14 cellular contexts compared by ENCODE assay signal in genomic region chr21:38795475-38795874, GRCh38.
"Had no signal": no experiment of that assay in that cellular context is flagged by ENCODE, and none has a peak within 500 bp of the region (broad histone marks: within the 10 kb centered on the region; RNA-seq: fewer than 3 reads in every experiment).

No MANE protein-coding gene starts in this region.

- H3K4me3 ChIP-seq: esophagus muscularis mucosa, heart right ventricle, sigmoid colon, spleen, thyroid gland had no signal

- H2AFZ ChIP-seq: parathyroid adenoma had no signal

- H3K79me2 ChIP-seq: parathyroid adenoma had no signal

- H3K9ac ChIP-seq: parathyroid adenoma had no signal

- H3K4me1 ChIP-seq: esophagus muscularis mucosa, parathyroid adenoma, sigmoid colon, spleen, thyroid gland had no signal

- ATAC-seq: heart right ventricle, natural killer cell had no signal

- H3K36me3 ChIP-seq: esophagus muscularis mucosa, heart right ventricle, sigmoid colon, spleen, thyroid gland had no signal

- H3K9me3 ChIP-seq: esophagus muscularis mucosa, thyroid gland had no signal

- DNase-seq: activated CD4-positive, alpha-beta T cell treated with anti-CD3 and anti-CD28 coated beads, Interleukin-2, amount 50 U/mL, for 48 hours; activated gamma-delta T cell treated with Interleukin-2 at 50 U/mL for 16 hours; cerebellar nuclear complex; effector memory CD4-positive, alpha-beta T cell; heart right ventricle; mesendoderm; natural killer cell; sigmoid colon; spleen; stimulated activated CD8-positive, alpha-beta memory T cell treated with anti-CD3 and anti-CD28 coated beads, Interleukin-4, amount 100 ng/mL, for 48 hours; stimulated activated naive CD4-positive, alpha-beta T cell treated with Interleukin-2 at 50 U/mL for 16 hours had no signal

- H3K27me3 ChIP-seq: esophagus muscularis mucosa, heart right ventricle, sigmoid colon, spleen, thyroid gland had no signal

- H3K27ac ChIP-seq: esophagus muscularis mucosa, heart right ventricle, parathyroid adenoma, sigmoid colon, spleen, thyroid gland had no signal
